In genomic region chr4:76569695-76570094, GRCh38 we compare ENCODE assay signal across 2 cellular contexts.
TF ChIP-seq lines count a peak whose summit lies in the region.

No MANE protein-coding gene starts in this region.

TF ChIP-seq in IMR-90, 13 proteins besides CTCF, POLR2A, EP300 and RAD21 (continued from another document):
- TF ChIP-seq, protein P1, sequence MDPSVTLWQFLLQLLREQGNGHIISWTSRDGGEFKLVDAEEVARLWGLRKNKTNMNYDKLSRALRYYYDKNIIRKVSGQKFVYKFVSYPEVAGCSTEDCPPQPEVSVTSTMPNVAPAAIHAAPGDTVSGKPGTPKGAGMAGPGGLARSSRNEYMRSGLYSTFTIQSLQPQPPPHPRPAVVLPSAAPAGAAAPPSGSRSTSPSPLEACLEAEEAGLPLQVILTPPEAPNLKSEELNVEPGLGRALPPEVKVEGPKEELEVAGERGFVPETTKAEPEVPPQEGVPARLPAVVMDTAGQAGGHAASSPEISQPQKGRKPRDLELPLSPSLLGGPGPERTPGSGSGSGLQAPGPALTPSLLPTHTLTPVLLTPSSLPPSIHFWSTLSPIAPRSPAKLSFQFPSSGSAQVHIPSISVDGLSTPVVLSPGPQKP (IDR thresholded peaks at IDR 0.05; ENCODE audit: borderline replicate concordance, low read depth, low read length): no peak
- TF ChIP-seq FOS (IDR thresholded peaks at IDR 0.05; ENCODE audit: low read depth, low read length) (no peak), USF2 (IDR thresholded peaks at IDR 0.05; ENCODE audit: low read depth, low read length) (no peak), MAZ (IDR thresholded peaks at IDR 0.05; ENCODE audit: borderline replicate concordance, low read depth, low read length) (no peak), SMC3 (IDR thresholded peaks at IDR 0.05; ENCODE audit: low read depth, low read length) (no peak), BHLHE40 (IDR thresholded peaks at IDR 0.05; ENCODE audit: low read depth, low read length) (no peak), RCOR1 (IDR thresholded peaks at IDR 0.05; ENCODE audit: insufficient replicate concordance, low read length) (no peak), MAFK (IDR thresholded peaks at IDR 0.05; ENCODE audit: low read depth, low read length) (no peak), CEBPB (IDR thresholded peaks at IDR 0.05; ENCODE audit: low read depth, low read length) (no peak), NFE2L2 (IDR thresholded peaks at IDR 0.05; ENCODE audit: low read depth, low read length) (no peak)

TF ChIP-seq in HEK293T, 16 proteins besides CTCF, POLR2A, EP300 and RAD21 (continued from another document):
- TF ChIP-seq FOXK2 (IDR thresholded peaks at IDR 0.05) (no peak), HDGF (IDR thresholded peaks at IDR 0.05; ENCODE audit: borderline replicate concordance) (no peak), SUZ12 (IDR thresholded peaks at IDR 0.05) (no peak), ZNF384 (IDR thresholded peaks at IDR 0.05) (no peak), PKNOX1 (IDR thresholded peaks at IDR 0.05) (no peak), FOXA1 (IDR thresholded peaks at IDR 0.05) (no peak), L3MBTL2 (conservative IDR thresholded peaks at IDR 0.05) (no peak), SP1 (IDR thresholded peaks at IDR 0.05) (no peak), ELF4 (IDR thresholded peaks at IDR 0.05) (no peak), LEF1 (IDR thresholded peaks at IDR 0.05; ENCODE audit: borderline replicate concordance) (no peak), TARDBP (IDR thresholded peaks at IDR 0.05) (no peak)
